8 cellular contexts compared by ENCODE assay signal in the genomic region with DNA sequence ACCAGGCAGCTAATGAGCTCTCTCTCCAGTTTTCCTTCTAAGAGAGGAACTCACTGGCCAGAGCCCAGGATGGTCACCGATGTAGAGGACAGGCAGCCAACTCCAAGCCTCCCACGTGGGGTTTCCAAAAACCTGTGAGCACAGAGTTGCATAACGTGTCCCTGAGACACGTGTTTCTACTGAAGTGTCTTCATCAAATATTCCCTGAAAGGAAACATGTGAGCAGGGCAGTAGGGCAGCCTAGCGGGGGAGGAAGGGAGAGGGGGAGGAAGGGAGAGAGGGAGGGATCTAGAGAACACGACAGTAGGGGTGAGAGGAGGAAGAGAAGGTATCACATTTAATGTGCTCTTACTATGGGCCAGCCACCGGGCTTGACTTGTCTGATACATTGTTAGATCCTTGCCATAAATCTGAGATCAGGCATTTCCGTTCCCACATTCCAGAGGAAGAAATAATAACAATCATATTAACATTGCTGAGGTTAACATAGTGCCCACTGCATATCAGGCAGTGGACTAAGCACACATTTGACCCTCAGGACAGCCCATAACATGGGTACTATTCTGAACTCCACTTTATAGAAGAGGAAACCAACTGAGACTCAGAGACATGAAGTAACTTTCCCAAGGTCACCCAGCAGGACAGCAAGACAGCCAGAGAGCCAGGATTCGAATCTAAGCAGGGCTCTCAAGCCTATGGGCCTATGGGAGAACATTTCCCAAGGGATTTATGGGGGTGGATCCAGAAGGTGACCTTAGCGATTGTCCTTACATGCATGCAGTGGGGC. TPM values are rescaled to one million over a fixed set of nuclear protein-coding genes. Genes with fewer than 3 reads are reported as not detected.
DNase-seq lines count a peak whose midpoint lies in the region; ATAC-seq lines count a peak whose summit lies in the region.

No MANE protein-coding gene starts in this region.

- H3K27ac Mint-ChIP-seq in activated CD4-positive, alpha-beta T cell treated with anti-CD3 and anti-CD28 coated beads for 36 hours = no peak overlapping the region

- intact Hi-C loops in activated CD4-positive, alpha-beta T cell treated with anti-CD3 and anti-CD28 coated beads for 36 hours (cut with DNase I, micrococcal nuclease) = loop anchor here in 1 of 2 experiments (10.0 kb wide), 1 partner anchor 526 kb away; the partner anchor contains the start of genes SPATA25 and ZSWIM1

- H3K36me3 Mint-ChIP-seq in activated CD4-positive, alpha-beta T cell treated with anti-CD3 and anti-CD28 coated beads for 36 hours (ENCODE audit: low read depth) = no peaks in the 10 kb centered on the region

- no peak overlapping the region for H3K4me3 Mint-ChIP-seq in activated CD4-positive, alpha-beta T cell treated with anti-CD3 and anti-CD28 coated beads for 36 hours

- H3K4me1 Mint-ChIP-seq in activated CD4-positive, alpha-beta T cell treated with anti-CD3 and anti-CD28 coated beads for 36 hours = peaks cover 51% of the 10 kb centered on the region

- POLR2A ChIA-PET in activated CD4-positive, alpha-beta T cell treated with anti-CD3 and anti-CD28 coated beads for 36 hours (lab: Charles Lee) = interaction anchor here (0.6 kb wide), 2 partner anchors 391 to 398 kb away, joined by 4 to 5 read pairs; no protein-coding TSS in a partner anchor

- DNase-seq in A172 (ENCODE audit: low spot score) (peak; percentile 82), MV-4-11 (lab: John Stamatoyannopoulos, UW) (peak; percentile 59), dermis microvascular lymphatic vessel endothelial cell (ENCODE audit: low read depth in 2 of 2) (peak; percentile 76 to 90), middle frontal gyrus (ENCODE audit: extremely low spot score, low spot score) (peak; percentile 58), NCI-H1105 (lab: John Stamatoyannopoulos, UW) (no peak), T1000 (lab: John Stamatoyannopoulos, UW) (no peak)
- no peak for DNase-seq in activated CD4-positive, alpha-beta T cell treated with anti-CD3 and anti-CD28 coated beads for 36 hours
- DNase-seq in stimulated activated CD4-positive, alpha-beta T cell treated with anti-CD3 and anti-CD28 coated beads, Interleukin-4, amount 100 ng/mL, for 24 hours = no peak

- H3K27me3 Mint-ChIP-seq in activated CD4-positive, alpha-beta T cell treated with anti-CD3 and anti-CD28 coated beads for 36 hours = no peaks in the 10 kb centered on the region

- no peak for ATAC-seq in activated CD4-positive, alpha-beta T cell treated with anti-CD3 and anti-CD28 coated beads for 36 hours

- H3K9me3 Mint-ChIP-seq in activated CD4-positive, alpha-beta T cell treated with anti-CD3 and anti-CD28 coated beads for 36 hours (ENCODE audit: low read depth) = no peaks in the 10 kb centered on the region

- CTCF ChIA-PET in activated CD4-positive, alpha-beta T cell treated with anti-CD3 and anti-CD28 coated beads for 36 hours (lab: Charles Lee) = interaction anchor here (0.6 to 6.5 kb wide), 7 partner anchors 11 to 91 kb away, joined by 4 to 101 read pairs (median 6); partner anchors contain the start of gene SDC4

RNA-seq across cellular contexts. Expression of gene SYS1, which starts 4.5 kb away (rescaled TPM):
- 14.5 and 18.6 TPM in 2 replicates for total RNA-seq in A172 (2014; rRNA removed; shearing (Covaris generic))
- 16.6 and 24.0 TPM in 2 replicates for total RNA-seq in dermis microvascular lymphatic vessel endothelial cell
- 10 to 100 TPM; 16.1 to 26.1 TPM for total RNA-seq in activated CD4-positive, alpha-beta T cell treated with anti-CD3 and anti-CD28 coated beads for 36 hours

RNA-seq across cellular contexts. Expression of gene SDC4, which starts 10.3 kb away (rescaled TPM):
- total RNA-seq in A172 (2014; rRNA removed; shearing (Covaris generic)) = 42.4 and 43.9 TPM in 2 replicates
- total RNA-seq in dermis microvascular lymphatic vessel endothelial cell = 37.7 and 55.6 TPM in 2 replicates
- 10 to 100 TPM; 24.0 to 31.0 TPM for total RNA-seq in activated CD4-positive, alpha-beta T cell treated with anti-CD3 and anti-CD28 coated beads for 36 hours

RNA-seq across cellular contexts. Expression of gene TP53TG5, which starts 19.6 kb away (rescaled TPM):
- total RNA-seq in A172 (2014; rRNA removed; shearing (Covaris generic)) = not detected in 2 replicates
- total RNA-seq in dermis microvascular lymphatic vessel endothelial cell = not detected in 2 replicates
- under 1 TPM; 0.40 to 0.80 TPM for total RNA-seq in activated CD4-positive, alpha-beta T cell treated with anti-CD3 and anti-CD28 coated beads for 36 hours

RNA-seq across cellular contexts. Expression of gene DBNDD2, which starts 49.6 kb away (rescaled TPM):
- total RNA-seq in A172 (2014; rRNA removed; shearing (Covaris generic)) = 1.7 and 7.0 TPM in 2 replicates
- 6.4 and 9.4 TPM in 2 replicates for total RNA-seq in dermis microvascular lymphatic vessel endothelial cell
- 10 to 100 TPM; 22.4 to 30.0 TPM for total RNA-seq in activated CD4-positive, alpha-beta T cell treated with anti-CD3 and anti-CD28 coated beads for 36 hours

RNA-seq across cellular contexts. Expression of gene MATN4, which starts 50.4 kb away (rescaled TPM):
- not detected in 2 replicates for total RNA-seq in A172 (2014; rRNA removed; shearing (Covaris generic))
- under 0.01 TPM in 2 replicates for total RNA-seq in dermis microvascular lymphatic vessel endothelial cell
- total RNA-seq in activated CD4-positive, alpha-beta T cell treated with anti-CD3 and anti-CD28 coated beads for 36 hours = under 1 TPM; 0.35 to 0.48 TPM

Comparison
In these comparisons a context has a peak if more than half of its experiments do, and no peak if none do; other contexts are left out.
1. DNase-seq: peak in A172 (single experiment), MV-4-11 (single experiment), dermis microvascular lymphatic vessel endothelial cell (2 of 2) and middle frontal gyrus (single experiment); none in NCI-H1105 (single experiment), activated CD4-positive, alpha-beta T cell treated with anti-CD3 and anti-CD28 coated beads for 36 hours (single experiment), T1000 (single experiment) and stimulated activated CD4-positive, alpha-beta T cell treated with anti-CD3 and anti-CD28 coated beads, Interleukin-4, amount 100 ng/mL, for 24 hours (single experiment).